ENCODE assay signal across 12 cellular contexts in the genomic region with DNA sequence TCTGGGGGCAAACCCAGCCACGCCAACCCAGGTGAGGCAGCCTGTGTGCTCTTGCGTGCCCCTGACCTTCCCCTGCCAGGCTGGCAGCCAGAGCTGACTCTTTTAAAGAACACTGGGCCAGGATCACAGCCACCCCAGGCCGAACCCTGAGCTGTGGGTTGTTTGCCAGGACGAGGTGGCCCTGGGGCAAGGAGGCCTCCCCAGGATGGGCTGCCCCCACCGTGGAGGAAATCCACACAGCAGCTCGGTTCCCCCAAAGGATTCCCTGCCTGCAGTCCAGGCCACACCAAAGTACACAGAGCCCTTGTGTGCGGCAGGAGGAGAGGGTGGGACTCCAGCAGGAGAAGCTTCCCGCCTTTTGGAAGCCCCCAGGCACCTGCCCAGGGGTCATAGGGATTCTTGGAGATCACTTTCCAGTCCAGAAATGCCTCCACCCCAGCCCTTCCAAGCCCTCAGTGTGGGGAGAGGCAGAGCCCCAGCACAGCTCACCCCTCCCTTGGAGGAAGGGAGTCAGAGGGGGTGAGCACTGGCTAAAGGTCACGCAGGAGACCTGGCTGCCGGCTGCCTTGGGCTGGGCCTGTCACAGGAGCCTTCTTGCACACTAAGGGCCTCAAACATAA.
DNase-seq lines count a peak whose midpoint lies in the region; ATAC-seq and TF ChIP-seq lines count a peak whose summit lies in the region.
"Had no signal": no experiment of that assay in that cellular context is flagged by ENCODE, and none has a peak within 500 bp of the region (broad histone marks: within the 10 kb centered on the region; RNA-seq: fewer than 3 reads in every experiment).

No MANE protein-coding gene starts in this region.

- CTCF ChIA-PET in Caco-2 (lab: Charles Lee), result interaction anchor here (0.9 to 3.2 kb wide), 3 partner anchors 11 to 113 kb away, joined by 4 to 21 read pairs (median 9); no protein-coding TSS in a partner anchor

- H3K36me3 ChIP-seq in Caco-2 (ENCODE audit: control insufficient read depth, insufficient read depth, low read length), result no peaks in the 10 kb centered on the region
- H3K36me3 ChIP-seq in RWPE2 (ENCODE audit: low read depth), result no peaks in the 10 kb centered on the region
- H3K36me3 ChIP-seq in hepatocyte (replicated peaks; ENCODE audit: insufficient read depth, low read depth), result no peaks in the 10 kb centered on the region
- H3K36me3 ChIP-seq: SJSA1 had no signal

- no TSS peak for BruUV-seq in Caco-2 (replicated peaks; lab: Mats Ljungman, UMichigan)

- H3K9me3 ChIP-seq in Caco-2, result no peaks in the 10 kb centered on the region
- H3K9me3 ChIP-seq in RWPE2 (ENCODE audit: severe bottlenecking), result no peaks in the 10 kb centered on the region
- no peaks in the 10 kb centered on the region for H3K9me3 ChIP-seq in hepatocyte (ENCODE audit: low read depth)
- H3K9me3 ChIP-seq: SJSA1 had no signal

- peak overlapping the region; percentile 69 for H3K4me3 Mint-ChIP-seq in Caco-2 (ENCODE audit: unreplicated experiment)

- WGBS in hepatocyte (ENCODE audit: low lambda C conversion rate, missing lambda C conversion rate), result 57% methylated on average over 9 of the region's 10 CpGs

- intact Hi-C loops in Caco-2 (cut with micrococcal nuclease; ENCODE audit: unreplicated experiment), result loop anchor here (1.0 to 10.0 kb wide), 3 partner anchors 10 to 113 kb away; no protein-coding TSS in a partner anchor

- peaks cover 23% of the 10 kb centered on the region for H3K36me3 Mint-ChIP-seq in Caco-2 (ENCODE audit: insufficient read depth, unreplicated experiment)

- no peak overlapping the region for H3K4me3 ChIP-seq in Caco-2 (ENCODE audit: low read depth, low read length)
- H3K4me3 ChIP-seq in RWPE2 (ENCODE audit: severe bottlenecking), result no peak overlapping the region
- no peak overlapping the region for H3K4me3 ChIP-seq in hepatocyte
- H3K4me3 ChIP-seq: SJSA1 had no signal

- no peaks in the 10 kb centered on the region for H4K20me1 ChIP-seq in hepatocyte (ENCODE audit: insufficient read depth, poor library complexity, severe bottlenecking)

- no peaks in the 10 kb centered on the region for H3K9me3 Mint-ChIP-seq in Caco-2 (ENCODE audit: unreplicated experiment)

- H3K4me1 ChIP-seq in Caco-2 (peaks cover 99% of the 10 kb centered on the region), RWPE2 (ENCODE audit: insufficient read depth, poor library complexity, severe bottlenecking) (peaks cover 12% of the 10 kb centered on the region), hepatocyte (ENCODE audit: insufficient read depth) (peaks cover 66% of the 10 kb centered on the region)
- H3K4me1 ChIP-seq: SJSA1 had no signal

- ATAC-seq in RWPE2 (ENCODE audit: low read depth), result no peak

- POLR2A ChIA-PET in Caco-2 (lab: Charles Lee), result interaction anchor here (0.6 to 2.1 kb wide), 4 partner anchors 11 to 208 kb away, joined by 3 to 12 read pairs (median 4); no protein-coding TSS in a partner anchor

- no peaks in the 10 kb centered on the region for H3K79me2 ChIP-seq in hepatocyte

- no peak for TF ChIP-seq CTCF in Caco-2 (IDR thresholded peaks at IDR 0.05; ENCODE audit: insufficient read depth in 1 of 2, low read depth in 1 of 2, low read length in 1 of 2, severe bottlenecking in 1 of 2, unreplicated experiment in 1 of 2)
- no peak for TF ChIP-seq CTCF in RWPE2 (IDR thresholded peaks at IDR 0.05; ENCODE audit: poor library complexity, severe bottlenecking)
- no peak for TF ChIP-seq CTCF in hepatocyte (IDR thresholded peaks at IDR 0.05; ENCODE audit: poor library complexity)

- H3K27me3 ChIP-seq in Caco-2 (replicated peaks; ENCODE audit: control insufficient read depth, insufficient read depth, low read length) (no peaks in the 10 kb centered on the region), RWPE2 (ENCODE audit: insufficient read depth, poor library complexity, severe bottlenecking) (no peaks in the 10 kb centered on the region), hepatocyte (no peaks in the 10 kb centered on the region)
- H3K27me3 ChIP-seq: SJSA1 had no signal

- H3K4me1 Mint-ChIP-seq in Caco-2 (ENCODE audit: low read depth, unreplicated experiment), result peaks cover 51% of the 10 kb centered on the region

- peak overlapping the region; percentile 99 for H3K27ac Mint-ChIP-seq in Caco-2 (ENCODE audit: unreplicated experiment)

- no peaks in the 10 kb centered on the region for H3K27me3 Mint-ChIP-seq in Caco-2 (ENCODE audit: insufficient read depth, unreplicated experiment)

- H3K9me2 ChIP-seq in hepatocyte (replicated peaks; ENCODE audit: insufficient read depth), result no peaks in the 10 kb centered on the region

- H3K27ac ChIP-seq in RWPE2 (ENCODE audit: poor library complexity, severe bottlenecking) (no peak overlapping the region), hepatocyte (peak overlapping the region; percentile 92)
- H3K27ac ChIP-seq: SJSA1 had no signal

- peak overlapping the region; percentile 53 for H3K4me2 ChIP-seq in hepatocyte

- H2AFZ ChIP-seq in hepatocyte, result no peak overlapping the region

- DNase-seq in Caco-2 (peak; percentile 81 to 90), RWPE2 (ENCODE audit: low spot score) (peak; percentile 57), hepatocyte (ENCODE audit: low spot score) (no peak), pons (ENCODE audit: low spot score) (peak; percentile 39), 8988T (no peak), GF-D8 (lab: John Stamatoyannopoulos, UW) (no peak), mesenteric fat pad (ENCODE audit: low spot score) (no peak)
- DNase-seq in activated CD4-positive, alpha-beta T cell treated with anti-CD3 and anti-CD28 coated beads for 4 hours, result no peak
- DNase-seq: activated T-cell treated with anti-CD3 and anti-CD28 coated beads, Interleukin-2, amount 50 U/mL, for 1 hour; dermis blood vessel endothelial cell; foreskin fibroblast had no signal

Comparison
In these comparisons a context has a peak if more than half of its experiments do, and no peak if none do; other contexts are left out.
1. DNase-seq: peak in Caco-2 (2 of 2), RWPE2 (single experiment) and pons (single experiment); none in hepatocyte (single experiment), 8988T (single experiment), GF-D8 (single experiment), mesenteric fat pad (single experiment) and activated CD4-positive, alpha-beta T cell treated with anti-CD3 and anti-CD28 coated beads for 4 hours (0 of 2).